In genomic region chr10:96720422-96721206, GRCh38 we compare ENCODE assay signal across 8 cellular contexts. TPM values are rescaled to one million over a fixed set of nuclear protein-coding genes. Genes with fewer than 3 reads are reported as not detected.
DNase-seq lines count a peak whose midpoint lies in the region; ATAC-seq and TF ChIP-seq lines count a peak whose summit lies in the region.

TSS of gene PIK3AP1 (minus strand) at chr10:96720514. CDS start at chr10:96720394, 120 bp downstream.

- H3K4me3 ChIP-seq in GM12875 (ENCODE audit: low read depth, low read length) (peak within 1 kb of the TSS; percentile 87), WI38 (ENCODE audit: low read depth, low read length) (peak within 1 kb of the TSS; percentile 58), coronary artery (peak within 1 kb of the TSS; percentile 76)

- TF ChIP-seq CTCF in GM12875 (IDR thresholded peaks at IDR 0.05; ENCODE audit: borderline replicate concordance, insufficient read depth, low read depth, low read length), result no peak
- no peak for TF ChIP-seq CTCF in WI38 (IDR thresholded peaks at IDR 0.05; ENCODE audit: low read depth, low read length)
- TF ChIP-seq CTCF in coronary artery (IDR thresholded peaks at IDR 0.05), result no peak

- DNase-seq in NCI-H1436 (lab: John Stamatoyannopoulos, UW) (peak; percentile 51), coronary artery (ENCODE audit: low spot score) (peak; percentile 74), mesenteric fat pad (ENCODE audit: low spot score) (peak; percentile 92)
- peak; percentile 25 to 27 for DNase-seq in stimulated activated CD8-positive, alpha-beta memory T cell treated with anti-CD3 and anti-CD28 coated beads, Interleukin-2, amount 100 ng/mL, for 48 hours (ENCODE audit: low read depth in 2 of 2)

- peak within 1 kb of the TSS in 1 of 2 donors; percentile 72 for H3K27ac ChIP-seq in coronary artery

- ATAC-seq in HG02642 (IDR thresholded peaks at IDR 0.05; ENCODE audit: poor library complexity, unreplicated experiment) (peak; percentile 70), GM18873 (IDR thresholded peaks at IDR 0.05; ENCODE audit: low FRiP score, unreplicated experiment) (no peak)

RNA-seq across cellular contexts. Expression of gene PIK3AP1, which starts in this region (rescaled TPM):
- 17.7 TPM for total RNA-seq in mesenteric fat pad

Comparison
In these comparisons a context has a peak if more than half of its experiments do, and no peak if none do; other contexts are left out.
1. DNase-seq: peak in every context shown above with its lines; median percentile 92 in mesenteric fat pad; 74 in coronary artery; 51 in NCI-H1436; 26 in stimulated activated CD8-positive, alpha-beta memory T cell treated with anti-CD3 and anti-CD28 coated beads, Interleukin-2, amount 100 ng/mL, for 48 hours.